9 cellular contexts compared by ENCODE assay signal in the genomic region with DNA sequence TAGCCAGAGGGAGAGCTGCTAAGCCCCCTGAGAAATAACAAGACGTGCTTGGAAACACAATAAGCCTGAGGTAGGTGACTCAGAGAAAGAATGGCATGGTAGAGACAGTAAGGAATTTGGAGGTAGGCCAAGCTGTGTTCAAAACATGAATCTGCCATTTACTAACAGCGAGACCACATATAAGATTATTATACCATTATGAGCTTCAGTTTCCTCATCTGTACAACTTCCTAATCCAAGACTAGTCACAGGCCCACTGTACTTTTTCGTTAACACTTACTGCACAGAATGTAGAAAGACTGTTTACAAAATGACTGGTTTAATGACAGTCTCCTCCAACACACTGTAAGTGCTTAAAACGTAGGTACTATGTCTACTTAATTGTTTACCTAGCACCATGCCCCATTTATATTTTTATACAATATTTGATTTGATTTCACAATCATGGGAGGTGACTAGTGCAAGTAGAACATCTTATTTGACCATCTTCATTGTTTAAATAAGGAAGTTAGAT. TPM values are rescaled to one million over a fixed set of nuclear protein-coding genes. Genes with fewer than 3 reads are reported as not detected.
DNase-seq lines count a peak whose midpoint lies in the region; ATAC-seq and TF ChIP-seq lines count a peak whose summit lies in the region.
"Had no signal": no experiment of that assay in that cellular context is flagged by ENCODE, and none has a peak within 500 bp of the region (broad histone marks: within the 10 kb centered on the region; RNA-seq: fewer than 3 reads in every experiment).

No MANE protein-coding gene starts in this region.

- CTCF ChIA-PET in CD8-positive, alpha-beta memory T cell (lab: Charles Lee): no interaction called here

- POLR2A ChIA-PET in CD8-positive, alpha-beta memory T cell (lab: Charles Lee): interaction anchor here (1.2 kb wide), 1 partner anchor 24 kb away, joined by 3 read pairs; no protein-coding TSS in a partner anchor

- no peaks in the 10 kb centered on the region for H3K27me3 ChIP-seq in CD8-positive, alpha-beta memory T cell (ENCODE audit: insufficient read depth, low read length, poor library complexity, severe bottlenecking)

- no peak overlapping the region for H3K27ac ChIP-seq in CD8-positive, alpha-beta memory T cell (ENCODE audit: low read depth, low read length)

- no peaks in the 10 kb centered on the region for H3K9me3 ChIP-seq in CD8-positive, alpha-beta memory T cell (ENCODE audit: low read length)

- H3K27ac Mint-ChIP-seq in CD8-positive, alpha-beta memory T cell: peak overlapping the region in 6 of 8 donors; percentile 14 to 87 (median 30)
- H3K27ac Mint-ChIP-seq in osteocyte (ENCODE audit: unreplicated experiment): peak overlapping the region; percentile 85
- H3K27ac Mint-ChIP-seq in activated CD4-positive, alpha-beta T cell treated with anti-CD3 and anti-CD28 coated beads, Interleukin-2, amount 10 ng/mL, durations not matched to agents 24 days and 14 days: no peak overlapping the region

- peaks cover 7% of the 10 kb centered on the region for H3K36me3 ChIP-seq in CD8-positive, alpha-beta memory T cell (ENCODE audit: insufficient read depth, low read length)

- no peak overlapping the region for H3K4me3 ChIP-seq in CD8-positive, alpha-beta memory T cell (ENCODE audit: low read length)
- H3K4me3 ChIP-seq in epithelial cell of esophagus (ENCODE audit: low read length): no peak overlapping the region

- H3K36me3 Mint-ChIP-seq in CD8-positive, alpha-beta memory T cell: peaks cover 3 to 70% (median 16%) of the 10 kb centered on the region in 3 donors
- H3K36me3 Mint-ChIP-seq in osteocyte (ENCODE audit: unreplicated experiment): peaks cover 15% of the 10 kb centered on the region
- H3K36me3 Mint-ChIP-seq in activated CD4-positive, alpha-beta T cell treated with anti-CD3 and anti-CD28 coated beads, Interleukin-2, amount 10 ng/mL, durations not matched to agents 24 days and 14 days (ENCODE audit: low read depth): peaks cover 19% of the 10 kb centered on the region

- ATAC-seq in HG02885 (IDR thresholded peaks at IDR 0.05; ENCODE audit: poor library complexity, unreplicated experiment): no peak

- TF ChIP-seq CTCF in epithelial cell of esophagus (IDR thresholded peaks at IDR 0.05; ENCODE audit: insufficient read depth, low read depth, low read length, missing control alignments) (no peak), osteocyte (IDR thresholded peaks at IDR 0.05) (no peak)

- peaks cover 33 to 74% (median 50%) of the 10 kb centered on the region in 3 donors for H3K4me1 Mint-ChIP-seq in CD8-positive, alpha-beta memory T cell
- H3K4me1 Mint-ChIP-seq in osteocyte (ENCODE audit: unreplicated experiment): peaks cover 34% of the 10 kb centered on the region
- peaks cover 11% of the 10 kb centered on the region for H3K4me1 Mint-ChIP-seq in activated CD4-positive, alpha-beta T cell treated with anti-CD3 and anti-CD28 coated beads, Interleukin-2, amount 10 ng/mL, durations not matched to agents 24 days and 14 days

- DNase-seq in CD8-positive, alpha-beta memory T cell: no peak
- DNase-seq in NCI-H82 treated with DMSO at 0.1 percent for 48 hours (lab: John Stamatoyannopoulos, UW; ENCODE audit: unreplicated experiment): peak; percentile 92
- DNase-seq in epithelial cell of esophagus (ENCODE audit: low read depth): peak; percentile 95
- DNase-seq in osteocyte (ENCODE audit: extremely low spot score, unreplicated experiment): no peak
- DNase-seq in activated CD4-positive, alpha-beta T cell treated with anti-CD3 and anti-CD28 coated beads, Interleukin-2, amount 10 ng/mL, durations not matched to agents 24 days and 14 days: no peak
- no peak for DNase-seq in middle frontal gyrus (ENCODE audit: extremely low spot score, low spot score)
- no peak for DNase-seq in posterior cingulate gyrus
- DNase-seq: central memory CD4-positive, alpha-beta T cell had no signal

- H3K4me3 Mint-ChIP-seq in CD8-positive, alpha-beta memory T cell: no peak overlapping the region
- no peak overlapping the region for H3K4me3 Mint-ChIP-seq in osteocyte (ENCODE audit: unreplicated experiment)
- no peak overlapping the region for H3K4me3 Mint-ChIP-seq in activated CD4-positive, alpha-beta T cell treated with anti-CD3 and anti-CD28 coated beads, Interleukin-2, amount 10 ng/mL, durations not matched to agents 24 days and 14 days

- no peaks in the 10 kb centered on the region for H3K27me3 Mint-ChIP-seq in CD8-positive, alpha-beta memory T cell
- no peaks in the 10 kb centered on the region for H3K27me3 Mint-ChIP-seq in osteocyte (ENCODE audit: unreplicated experiment)
- no peaks in the 10 kb centered on the region for H3K27me3 Mint-ChIP-seq in activated CD4-positive, alpha-beta T cell treated with anti-CD3 and anti-CD28 coated beads, Interleukin-2, amount 10 ng/mL, durations not matched to agents 24 days and 14 days

- no peaks in the 10 kb centered on the region for H3K9me3 Mint-ChIP-seq in CD8-positive, alpha-beta memory T cell
- no peaks in the 10 kb centered on the region for H3K9me3 Mint-ChIP-seq in osteocyte (ENCODE audit: unreplicated experiment)
- H3K9me3 Mint-ChIP-seq in activated CD4-positive, alpha-beta T cell treated with anti-CD3 and anti-CD28 coated beads, Interleukin-2, amount 10 ng/mL, durations not matched to agents 24 days and 14 days: no peaks in the 10 kb centered on the region

- H3K4me1 ChIP-seq in CD8-positive, alpha-beta memory T cell (ENCODE audit: insufficient read depth, low read length): peaks cover 9% of the 10 kb centered on the region

- intact Hi-C loops in activated CD4-positive, alpha-beta T cell treated with anti-CD3 and anti-CD28 coated beads, Interleukin-2, amount 10 ng/mL, durations not matched to agents 24 days and 14 days (cut with micrococcal nuclease): no loop called here
- intact Hi-C loops in posterior cingulate gyrus (cut with DNase I): no loop called here

RNA-seq across cellular contexts. Expression of gene ATOSA, which starts 25.7 kb away (rescaled TPM):
- 10 to 100 TPM; 17.1 to 17.2 TPM for total RNA-seq in CD8-positive, alpha-beta memory T cell
- 16.4 TPM for polyA plus RNA-seq in CD8-positive, alpha-beta memory T cell
- 33.6 and 37.1 TPM in 2 replicates for total RNA-seq in osteocyte
- 9.3 and 13.4 TPM in 2 replicates for total RNA-seq in activated CD4-positive, alpha-beta T cell treated with anti-CD3 and anti-CD28 coated beads, Interleukin-2, amount 10 ng/mL, durations not matched to agents 24 days and 14 days

Comparison
In these comparisons a context has a peak if more than half of its experiments do, and no peak if none do; other contexts are left out.
1. DNase-seq: peak in NCI-H82 treated with DMSO at 0.1 percent for 48 hours (single experiment) and epithelial cell of esophagus (single experiment); none in CD8-positive, alpha-beta memory T cell (0 of 5), osteocyte (single experiment), activated CD4-positive, alpha-beta T cell treated with anti-CD3 and anti-CD28 coated beads, Interleukin-2, amount 10 ng/mL, durations not matched to agents 24 days and 14 days (single experiment), middle frontal gyrus (single experiment) and posterior cingulate gyrus (0 of 10).